ENCODE assay signal across 15 cellular contexts in the genomic region with DNA sequence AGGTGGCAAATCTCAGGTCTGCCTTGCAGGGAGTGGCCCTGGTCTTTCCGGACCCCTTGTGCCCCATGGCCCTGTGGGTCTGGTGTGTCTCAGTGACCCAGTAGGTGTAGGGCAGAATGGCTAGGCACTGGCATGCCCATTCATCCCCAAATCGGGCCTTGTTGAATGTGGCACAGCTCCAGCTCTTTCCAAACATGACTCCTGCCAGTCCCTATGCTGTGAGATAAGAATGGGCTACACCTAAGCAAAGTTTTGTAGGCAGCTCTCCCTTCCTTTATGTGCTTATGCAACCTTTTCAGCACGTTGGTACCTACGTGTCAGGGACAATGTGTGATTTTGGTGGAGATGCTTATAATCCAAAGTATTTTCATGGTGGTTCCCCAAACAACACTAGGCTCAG. TPM values are rescaled to one million over a fixed set of nuclear protein-coding genes. Genes with fewer than 3 reads are reported as not detected.
DNase-seq lines count a peak whose midpoint lies in the region; ATAC-seq, FAIRE-seq and TF ChIP-seq lines count a peak whose summit lies in the region.
"Had no signal": no experiment of that assay in that cellular context is flagged by ENCODE, and none has a peak within 500 bp of the region (broad histone marks: within the 10 kb centered on the region; RNA-seq: fewer than 3 reads in every experiment).

No MANE protein-coding gene starts in this region.

- H3K9me3 ChIP-seq in liver (ENCODE audit: control insufficient read depth in 4 of 4, low read length in 3 of 4) = no peaks in the 10 kb centered on the region
- no peaks in the 10 kb centered on the region for H3K9me3 ChIP-seq in HepG2 (ENCODE audit: low read length)
- H3K9me3 ChIP-seq in heart left ventricle = no peaks in the 10 kb centered on the region
- no peaks in the 10 kb centered on the region for H3K9me3 ChIP-seq in pancreas
- H3K9me3 ChIP-seq in aorta (ENCODE audit: control insufficient read depth, low read length) = no peaks in the 10 kb centered on the region
- H3K9me3 ChIP-seq: A549 had no signal

- no peak for TF ChIP-seq CTCF in liver (IDR thresholded peaks at IDR 0.05; ENCODE audit: low read depth, low read length, missing input control)
- no peak for TF ChIP-seq CTCF in HepG2 (CRISPR knock-in tag; IDR thresholded peaks at IDR 0.05)
- no peak for TF ChIP-seq CTCF in heart left ventricle (IDR thresholded peaks at IDR 0.05)
- no peak for TF ChIP-seq CTCF in pancreas (IDR thresholded peaks at IDR 0.05)

- H4K20me1 ChIP-seq in HepG2 (ENCODE audit: insufficient read depth, low read length) = peaks cover 66% of the 10 kb centered on the region

- H3K9ac ChIP-seq in liver (ENCODE audit: low read depth in 1 of 2, low read length in 2 of 2) (no peak overlapping the region), HepG2 (ENCODE audit: insufficient read depth, low read depth, low read length) (no peak overlapping the region)

- H3K4me2 ChIP-seq in HepG2 (ENCODE audit: low read depth, low read length) = no peak overlapping the region
- H3K4me2 ChIP-seq: A549 had no signal

- TF ChIP-seq POLR2A in HepG2 (IDR thresholded peaks at IDR 0.05; ENCODE audit: insufficient read depth in 1 of 2, low read depth in 2 of 2, low read length in 2 of 2) (no peak), heart left ventricle (IDR thresholded peaks at IDR 0.05) (no peak)

- WGBS in liver = 27% methylated on average over 4 of the region's 4 CpGs
- WGBS in HepG2 (ENCODE audit: low lambda C conversion rate) = 73% methylated on average over 4 of the region's 4 CpGs
- WGBS in heart left ventricle, 4 donors = 47 to 64% (median 52%) methylated on average over 4 of the region's 4 CpGs
- WGBS in pancreas, 2 donors = 24 to 34% methylated on average over 4 of the region's 4 CpGs
- WGBS in aorta, 2 donors = 10 to 14% methylated on average over 4 of the region's 4 CpGs

- peaks cover 92% of the 10 kb centered on the region for H3K79me2 ChIP-seq in HepG2 (ENCODE audit: insufficient read depth, low read length)

- H3K27ac ChIP-seq in liver (ENCODE audit: low read depth in 1 of 2, low read length in 2 of 2) (peak overlapping the region in 1 of 2 donors; percentile 15), HepG2 (ENCODE audit: extremely low read length, insufficient read depth, low read length) (no peak overlapping the region), heart left ventricle (peak overlapping the region in 11 of 12 donors; percentile 4 to 89 (median 38)), pancreas (no peak overlapping the region), aorta (ENCODE audit: low read depth in 1 of 2, low read length in 2 of 2) (peak overlapping the region; percentile 32 to 65)

- TF ChIP-seq RAD21 in liver (IDR thresholded peaks at IDR 0.05) (peak; percentile 49 to 67), HepG2 (CRISPR knock-in tag; IDR thresholded peaks at IDR 0.05) (no peak)

- no peak overlapping the region for H2AFZ ChIP-seq in HepG2 (ENCODE audit: low read length)

- no peak for ATAC-seq in HepG2
- ATAC-seq in heart left ventricle = peak; percentile 10 to 57 (median 26)
- ATAC-seq in pancreas = peak; percentile 71 to 85 (median 78)
- ATAC-seq in aorta (ENCODE audit: low FRiP score) = peak; percentile 55
- no peak for ATAC-seq in sciatic nerve
- ATAC-seq: A549 had no signal

- in situ Hi-C loops in HepG2 (cut with HindIII; ENCODE audit: extremely low pct_ligation_motif_present, low pct_unique_long_range_greater_than_20kb) = no loop called here

- no peaks in the 10 kb centered on the region for H3K27me3 ChIP-seq in liver (ENCODE audit: control insufficient read depth in 4 of 4, insufficient read depth in 4 of 4, low read length in 3 of 4)
- H3K27me3 ChIP-seq in HepG2 (ENCODE audit: control insufficient read depth in 1 of 2, insufficient read depth in 2 of 2, low read length in 2 of 2) = no peaks in the 10 kb centered on the region
- no peaks in the 10 kb centered on the region for H3K27me3 ChIP-seq in heart left ventricle
- no peaks in the 10 kb centered on the region for H3K27me3 ChIP-seq in pancreas
- no peaks in the 10 kb centered on the region for H3K27me3 ChIP-seq in aorta (ENCODE audit: control insufficient read depth in 1 of 2, insufficient read depth in 2 of 2, low read length in 1 of 2)

- CTCF ChIA-PET in HepG2 (lab: Yijun Ruan, JAX; ENCODE audit: low intra/inter-chr PET ratio, low total read pairs) = no interaction called here

- no peak overlapping the region for H3K4me3 ChIP-seq in liver (ENCODE audit: low read depth in 1 of 3, low read length in 3 of 3)
- no peak overlapping the region for H3K4me3 ChIP-seq in HepG2 (replicated peaks in 1 of 3; ENCODE audit: insufficient read depth in 1 of 3, low read depth in 2 of 3, low read length in 3 of 3)
- no peak overlapping the region for H3K4me3 ChIP-seq in heart left ventricle
- H3K4me3 ChIP-seq in pancreas = no peak overlapping the region
- H3K4me3 ChIP-seq in aorta (ENCODE audit: low read length in 2 of 2) = no peak overlapping the region
- H3K4me3 ChIP-seq: A549 had no signal

- TF ChIP-seq EP300 in HepG2 (IDR thresholded peaks at IDR 0.05; ENCODE audit: low read depth in 2 of 2, low read length in 2 of 2) (no peak), HepG2 (CRISPR knock-in tag; IDR thresholded peaks at IDR 0.05; ENCODE audit: borderline replicate concordance) (no peak)

- H3K36me3 ChIP-seq in liver (ENCODE audit: control insufficient read depth in 4 of 4, insufficient read depth in 3 of 4, low read depth in 1 of 4, low read length in 3 of 4) (no peaks in the 10 kb centered on the region), HepG2 (replicated peaks in 1 of 2; ENCODE audit: control insufficient read depth in 1 of 2, insufficient read depth in 2 of 2, low read length in 2 of 2) (peaks cover 0 to 22% of the 10 kb centered on the region in 2 experiments; a peak in 3 of 5 replicates), heart left ventricle (no peaks in the 10 kb centered on the region), pancreas (no peaks in the 10 kb centered on the region), aorta (ENCODE audit: control insufficient read depth in 1 of 2, insufficient read depth in 2 of 2, low read length in 1 of 2) (peaks cover 0 to 2% of the 10 kb centered on the region in 2 donors)

- H3K4me1 ChIP-seq in liver (ENCODE audit: control insufficient read depth in 4 of 4, insufficient read depth in 4 of 4, low read length in 3 of 4) (peaks cover 7 to 53% (median 47%) of the 10 kb centered on the region in 4 donors), HepG2 (ENCODE audit: insufficient read depth, low read length) (peaks cover 18% of the 10 kb centered on the region), heart left ventricle (peaks cover 42 to 100% (median 96%) of the 10 kb centered on the region in 12 donors), pancreas (peaks cover 18 to 73% (median 73%) of the 10 kb centered on the region in 3 donors), aorta (ENCODE audit: control insufficient read depth in 1 of 2, insufficient read depth in 2 of 2, low read length in 2 of 2) (peaks cover 30 to 31% of the 10 kb centered on the region in 2 donors)

- no TSS peak for BruUV-seq in HepG2 (replicated peaks; lab: Mats Ljungman, UMichigan)

- DNase-seq in HepG2 (ENCODE audit: low spot score) (no peak), heart left ventricle (peak in 3 of 5 donors; percentile 34 to 57 (median 41)), pancreas (peak; percentile 48 to 67 (median 54)), aorta (peak in 1 of 2 donors; percentile 77), activated gamma-delta T cell (lab: John Stamatoyannopoulos, UW) (no peak), sciatic nerve (ENCODE audit: low spot score) (no peak), NCI-H748 (lab: John Stamatoyannopoulos, UW; ENCODE audit: unreplicated experiment) (no peak)
- DNase-seq: activated CD4-positive, alpha-beta T cell treated with anti-CD3 and anti-CD28 coated beads, Interleukin-2, amount 10 ng/mL, durations not matched to agents 7 days and 5 days; Calu3; NCI-H1092 treated with DMSO at 0.1 percent for 48 hours; NCI-H345; retina had no signal

- POLR2A ChIA-PET in HepG2 (lab: Yijun Ruan, JAX) = no interaction called here

- intact Hi-C loops in HepG2 (cut with micrococcal nuclease; ENCODE audit: unreplicated experiment) (no loop called here), heart left ventricle (cut with DNase I) (no loop called here), pancreas (cut with DNase I) (no loop called here), aorta (cut with DNase I) (no loop called here), sciatic nerve (cut with DNase I) (loop anchor here (5.0 kb wide), 1 partner anchor 1308 kb away; no protein-coding TSS in a partner anchor)

- no peak for FAIRE-seq in HepG2 (lab: Jason Lieb, UNC)
- FAIRE-seq in pancreas (lab: Jason Lieb, UNC) = no peak
- FAIRE-seq: A549, endometrium had no signal

RNA-seq across cellular contexts. Expression of gene FOXO3, which starts 33.9 kb away (rescaled TPM):
- total RNA-seq in liver (10 to 100 TPM; 21.7 to 72.2 TPM), HepG2 (2016; rRNA removed; fragmentation: Illumina TruSeq; extraction: Trizol) (16.0 and 16.9 TPM in 2 replicates), heart left ventricle (10 to 100 TPM; 26.8 to 87.9 (median 38.7) TPM), pancreas (10 to 100 TPM; 33.0 to 61.2 (median 41.7) TPM), aorta (10 to 100 TPM; 66.8 to 89.6 TPM), sciatic nerve (79.1 TPM)
- polyA plus RNA-seq in liver (10 to 100 TPM in 1 of 2 donors, 1 to 10 TPM in 1; 6.0 to 12.8 TPM), HepG2 (2011; rRNA removed) (21.3 and 22.5 TPM in 2 replicates), heart left ventricle (10 to 100 TPM; 11.6 to 39.1 TPM), pancreas (10 to 100 TPM; 11.3 to 12.6 TPM), aorta (10 to 100 TPM; 11.0 to 21.4 TPM)
- 32.6 and 35.1 TPM in 2 replicates for total RNA-seq in HepG2 (2016; cell fraction: cytosol; rRNA removed; fragmentation: Illumina TruSeq; extraction: Trizol; ENCODE audit: low read depth)
- 15.7 and 15.9 TPM in 2 replicates for total RNA-seq in HepG2 (2016; cell fraction: insoluble cytoplasmic fraction; rRNA removed; fragmentation: Illumina TruSeq; extraction: Trizol)
- 26.2 and 29.7 TPM in 2 replicates for total RNA-seq in HepG2 (2016; cell fraction: membrane; rRNA removed; fragmentation: Illumina TruSeq; extraction: Trizol)
- total RNA-seq in HepG2 (2016; cell fraction: nucleus; rRNA removed; fragmentation: Illumina TruSeq; extraction: Trizol) = 14.0 and 14.8 TPM in 2 replicates
- polyA plus RNA-seq in HepG2 (2011; cell fraction: cytosol; rRNA removed) = 14.1 and 14.6 TPM in 2 replicates
- polyA plus RNA-seq in HepG2 (2011; cell fraction: nucleus; rRNA removed) = 17.2 and 17.5 TPM in 2 replicates
- 16.0 and 18.2 TPM in 2 replicates for polyA plus RNA-seq in HepG2 (2012)
- 0.35 and 0.42 TPM in 2 replicates for polyA plus RNA-seq in HepG2 (2016; cell fraction: cytosol; fragmentation: Illumina TruSeq; extraction: Trizol; ENCODE audit: low read depth)
- polyA plus RNA-seq in HepG2 (2016; cell fraction: insoluble cytoplasmic fraction; fragmentation: Illumina TruSeq; extraction: Trizol; ENCODE audit: low read depth) = 11.8 and 12.6 TPM in 2 replicates
- 1.3 and 1.4 TPM in 2 replicates for polyA plus RNA-seq in HepG2 (2016; cell fraction: membrane; fragmentation: Illumina TruSeq; extraction: Trizol; ENCODE audit: low read depth)
- polyA plus RNA-seq in HepG2 (2016; cell fraction: nucleus; fragmentation: Illumina TruSeq; extraction: Trizol; ENCODE audit: insufficient read depth, low read depth) = 10.9 and 12.0 TPM in 2 replicates
- 76.4 and 181 TPM in 2 replicates for polyA minus RNA-seq in HepG2 (2011; rRNA and poly(A)+ RNA removed; ENCODE audit: low replicate concordance)
- polyA minus RNA-seq in HepG2 (2011; cell fraction: cytosol; rRNA and poly(A)+ RNA removed) = 34.7 and 39.1 TPM in 2 replicates
- 43.9 and 53.5 TPM in 2 replicates for polyA minus RNA-seq in HepG2 (2011; cell fraction: nucleus; rRNA and poly(A)+ RNA removed)

Comparison
In these comparisons a context has a peak if more than half of its experiments do, and no peak if none do; other contexts are left out.
1. H3K27ac ChIP-seq: peak in heart left ventricle (11 of 12) and aorta (2 of 2); none in HepG2 (single experiment) and pancreas (0 of 4).
2. ATAC-seq: peak in heart left ventricle (4 of 4), pancreas (4 of 4) and aorta (single experiment); none in HepG2 (single experiment) and sciatic nerve (single experiment).
3. DNase-seq: peak in heart left ventricle (3 of 5) and pancreas (6 of 6); none in HepG2 (single experiment), activated gamma-delta T cell (single experiment), sciatic nerve (single experiment) and NCI-H748 (single experiment).